Comparison of ENCODE assay signal across 9 cellular contexts in genomic region chr17:48294989-48295892, GRCh38.
DNase-seq lines count a peak whose midpoint lies in the region; ATAC-seq and TF ChIP-seq lines count a peak whose summit lies in the region.
"Had no signal": no experiment of that assay in that cellular context is flagged by ENCODE, and none has a peak within 500 bp of the region (broad histone marks: within the 10 kb centered on the region; RNA-seq: fewer than 3 reads in every experiment).

No MANE protein-coding gene starts in this region.

- CTCF ChIA-PET in PC-3 (lab: Charles Lee): interaction anchor here (0.7 to 1.2 kb wide), 4 partner anchors 13 to 103 kb away, joined by 3 to 8 read pairs (median 4); no protein-coding TSS in a partner anchor

- BruUV-seq in PC-3 (replicated peaks; lab: Mats Ljungman, UMichigan): no TSS peak

- H3K9me2 ChIP-seq in PC-3 (replicated peaks; ENCODE audit: low read length): no peaks in the 10 kb centered on the region

- peaks cover 13% of the 10 kb centered on the region for H3K4me1 ChIP-seq in PC-3 (ENCODE audit: insufficient read depth, low read length)

- no peak overlapping the region for H3K27ac ChIP-seq in PC-3 (ENCODE audit: low read length)

- H3K4me3 ChIP-seq in PC-3 (ENCODE audit: low read length) (peak overlapping the region; percentile 15; the same call in 1 of the 2 replicates), fibroblast of mammary gland (ENCODE audit: control insufficient read depth, low read depth, low read length) (no peak overlapping the region)

- no peak overlapping the region for H3K9ac ChIP-seq in PC-3 (ENCODE audit: low read length)

- no peaks in the 10 kb centered on the region for H4K20me1 ChIP-seq in PC-3 (ENCODE audit: low read length)

- TF ChIP-seq CTCF in PC-3 (conservative IDR thresholded peaks at IDR 0.05; ENCODE audit: low read depth, low read length): no peak
- TF ChIP-seq CTCF in fibroblast of mammary gland (conservative IDR thresholded peaks at IDR 0.05; ENCODE audit: control insufficient read depth, insufficient read depth, low read depth, low read length): no peak

- peak overlapping the region; percentile 69 for H2AFZ ChIP-seq in PC-3 (ENCODE audit: low read length)

- no peaks in the 10 kb centered on the region for H3K27me3 ChIP-seq in PC-3 (ENCODE audit: low read length)

- peak overlapping the region; percentile 52 for H3K4me2 ChIP-seq in PC-3 (ENCODE audit: low read length)

- H3K36me3 ChIP-seq in PC-3 (ENCODE audit: low read depth, low read length): no peaks in the 10 kb centered on the region

- H3K79me2 ChIP-seq in PC-3 (ENCODE audit: low read length): no peaks in the 10 kb centered on the region

- intact Hi-C loops in PC-3 (cut with micrococcal nuclease): no loop called here

- no peaks in the 10 kb centered on the region for H3K9me3 ChIP-seq in PC-3 (ENCODE audit: low read length)

- peak; percentile 86 for ATAC-seq in PC-3

- POLR2A ChIA-PET in PC-3 (lab: Charles Lee; ENCODE audit: unreplicated experiment): interaction anchor here (0.7 kb wide), 1 partner anchor 9 kb away, joined by 8 read pairs; no protein-coding TSS in a partner anchor

- H3F3A ChIP-seq in PC-3 (ENCODE audit: low read length, unreplicated experiment): no peaks in the 10 kb centered on the region

- DNase-seq in AG08395 (ENCODE audit: low spot score) (peak; percentile 10), GM19240 (ENCODE audit: insufficient read length, low spot score) (peak; percentile 13), PC-3 (peak; percentile 63), fibroblast of mammary gland (ENCODE audit: low read depth) (peak; percentile 3), DMS79 (lab: John Stamatoyannopoulos, UW) (no peak), AG20443 (ENCODE audit: low spot score) (no peak), NCI-H1694 (lab: John Stamatoyannopoulos, UW) (no peak), NCI-H82 (lab: John Stamatoyannopoulos, UW) (no peak)
- DNase-seq: stimulated activated CD4-positive, alpha-beta T cell treated with anti-CD3 and anti-CD28 coated beads, Interleukin-15, amount 100 ng/mL, for 24 hours had no signal

Comparison
In these comparisons a context has a peak if more than half of its experiments do, and no peak if none do; other contexts are left out.
1. DNase-seq: peak in AG08395 (single experiment), GM19240 (single experiment), PC-3 (single experiment) and fibroblast of mammary gland (single experiment); none in DMS79 (single experiment), AG20443 (single experiment), NCI-H1694 (single experiment) and NCI-H82 (single experiment).